In genomic region chr20:46145646-46146045, GRCh38 we compare ENCODE assay signal across 16 cellular contexts.
"Had no signal": no experiment of that assay in that cellular context is flagged by ENCODE, and none has a peak within 500 bp of the region (broad histone marks: within the 10 kb centered on the region; RNA-seq: fewer than 3 reads in every experiment).

No MANE protein-coding gene starts in this region.

- H3K4me3 ChIP-seq: adrenal gland, lower lobe of right lung, stomach had no signal

- H3K9me3 ChIP-seq: adrenal gland, lower lobe of right lung, stomach had no signal

- H3K36me3 ChIP-seq: adrenal gland, lower lobe of right lung, stomach had no signal

- DNase-seq: activated CD4-positive, alpha-beta T cell treated with anti-CD3 and anti-CD28 coated beads for 48 hours; activated naive CD4-positive, alpha-beta T cell treated with anti-CD3 and anti-CD28 coated beads, Interleukin-2, amount 50 U/mL, for 16 hours; adrenal gland; central memory CD4-positive, alpha-beta T cell; dermis blood vessel endothelial cell; erythroblast; hippocampal formation; immature natural killer cell; lower lobe of right lung; retina; stimulated activated CD4-positive, alpha-beta T cell treated with anti-CD3 and anti-CD28 coated beads, Interleukin-15, amount 100 ng/mL, for 24 hours; stimulated activated CD4-positive, alpha-beta T cell treated with anti-CD3 and anti-CD28 coated beads, Interleukin-4, amount 100 ng/mL, for 24 hours; stomach; T1000 had no signal

- FAIRE-seq: urothelium cell line had no signal

- H3K27me3 ChIP-seq: adrenal gland had no signal

- H3K9ac ChIP-seq: parathyroid adenoma had no signal

- H3K79me2 ChIP-seq: parathyroid adenoma had no signal

- H2AFZ ChIP-seq: parathyroid adenoma had no signal

- H3K4me1 ChIP-seq: adrenal gland, lower lobe of right lung, parathyroid adenoma, stomach had no signal

- H3K27ac ChIP-seq: adrenal gland, lower lobe of right lung, parathyroid adenoma, stomach had no signal
